11 cellular contexts compared by ENCODE assay signal in genomic region chr3:86785381-86785780, GRCh38.
DNase-seq lines count a peak whose midpoint lies in the region; ATAC-seq and TF ChIP-seq lines count a peak whose summit lies in the region.
"Had no signal": no experiment of that assay in that cellular context is flagged by ENCODE, and none has a peak within 500 bp of the region (broad histone marks: within the 10 kb centered on the region; RNA-seq: fewer than 3 reads in every experiment).

No MANE protein-coding gene starts in this region.

- no peaks in the 10 kb centered on the region for H3K9me3 ChIP-seq in H9 (ENCODE audit: control insufficient read depth, low read depth, low read length)
- no peaks in the 10 kb centered on the region for H3K9me3 ChIP-seq in hepatocyte (ENCODE audit: low read depth)
- H3K9me3 ChIP-seq: right atrium auricular region had no signal

- no peak overlapping the region for H4K5ac ChIP-seq in H9 (ENCODE audit: insufficient read length, low read depth, low read length)

- H3K23me2 ChIP-seq in H9 (ENCODE audit: insufficient read length, low read depth, low read length, poor library complexity, severe bottlenecking) = no peaks in the 10 kb centered on the region

- H3K27ac ChIP-seq in 22Rv1 (no peak overlapping the region), H9 (ENCODE audit: insufficient read length, low read depth, low read length) (no peak overlapping the region), hepatocyte (no peak overlapping the region)
- H3K27ac ChIP-seq: right atrium auricular region had no signal

- H3K36me3 ChIP-seq in hepatocyte (replicated peaks; ENCODE audit: insufficient read depth, low read depth) = no peaks in the 10 kb centered on the region
- H3K36me3 ChIP-seq: right atrium auricular region had no signal

- WGBS in H9 (ENCODE audit: extremely low coverage, insufficient read length, low lambda C conversion rate) = no CpG with 5 or more reads among the region's 1 CpG
- 45% methylated on average over 1 of the region's 1 CpG for WGBS in hepatocyte (ENCODE audit: low lambda C conversion rate, missing lambda C conversion rate)

- H3K79me1 ChIP-seq in H9 (ENCODE audit: insufficient read depth, low read depth, low read length, poor library complexity, severe bottlenecking) = no peaks in the 10 kb centered on the region

- H3K79me2 ChIP-seq in H9 (ENCODE audit: insufficient read depth, low read length) = no peaks in the 10 kb centered on the region
- no peaks in the 10 kb centered on the region for H3K79me2 ChIP-seq in hepatocyte

- H2AFZ ChIP-seq in H9 (ENCODE audit: low read length) (no peak overlapping the region), hepatocyte (no peak overlapping the region)

- no peak overlapping the region for H3K56ac ChIP-seq in H9 (ENCODE audit: insufficient read length, low read depth, low read length)

- no peaks in the 10 kb centered on the region for H3K9me3 Mint-ChIP-seq in H9

- ATAC-seq in HG03432 (IDR thresholded peaks at IDR 0.05; ENCODE audit: unreplicated experiment) (no peak), GM21367 (IDR thresholded peaks at IDR 0.05; ENCODE audit: unreplicated experiment) (no peak)
- ATAC-seq: activated CD8-positive, alpha-beta memory T cell treated with anti-CD3 and anti-CD28 coated beads, Interleukin-2, amount 10 ng/mL, durations not matched to agents 7 days and 5 days had no signal

- H4K20me1 ChIP-seq in H9 (ENCODE audit: control insufficient read depth, insufficient read depth, insufficient read length) = no peaks in the 10 kb centered on the region
- no peaks in the 10 kb centered on the region for H4K20me1 ChIP-seq in hepatocyte (ENCODE audit: insufficient read depth, poor library complexity, severe bottlenecking)

- H3K4me2 ChIP-seq in H9 (ENCODE audit: insufficient read depth, insufficient read length, low read length) = no peak overlapping the region
- H3K4me2 ChIP-seq in hepatocyte = no peak overlapping the region

- no peak overlapping the region for H3K27ac Mint-ChIP-seq in H9
- H3K27ac Mint-ChIP-seq: activated CD8-positive, alpha-beta memory T cell treated with anti-CD3 and anti-CD28 coated beads, Interleukin-2, amount 10 ng/mL, durations not matched to agents 7 days and 5 days had no signal

- no peak overlapping the region for H2BK20ac ChIP-seq in H9 (ENCODE audit: low read depth, low read length, poor library complexity, severe bottlenecking)

- H2BK15ac ChIP-seq in H9 (ENCODE audit: low read depth, low read length) = no peak overlapping the region

- no peak overlapping the region for H3K18ac ChIP-seq in H9 (ENCODE audit: insufficient read length, low read depth, low read length)

- no peak overlapping the region for H3T11ph ChIP-seq in H9 (ENCODE audit: low read length)

- no peaks in the 10 kb centered on the region for H3K4me1 Mint-ChIP-seq in H9
- H3K4me1 Mint-ChIP-seq: activated CD8-positive, alpha-beta memory T cell treated with anti-CD3 and anti-CD28 coated beads, Interleukin-2, amount 10 ng/mL, durations not matched to agents 7 days and 5 days had no signal

- no peaks in the 10 kb centered on the region for H3K27me3 ChIP-seq in H9 (ENCODE audit: insufficient read depth, low read length)
- no peaks in the 10 kb centered on the region for H3K27me3 ChIP-seq in hepatocyte
- H3K27me3 ChIP-seq: right atrium auricular region had no signal

- H3K4me3 ChIP-seq in hepatocyte = no peak overlapping the region
- H3K4me3 ChIP-seq: right atrium auricular region had no signal

- no peak overlapping the region for H4K91ac ChIP-seq in H9 (ENCODE audit: insufficient read length, low read depth, low read length)

- H3K4ac ChIP-seq in H9 (ENCODE audit: low read depth, low read length) = no peak overlapping the region

- DNase-seq in H9 = no peak
- DNase-seq in amniotic epithelial cell (ENCODE audit: low read depth) = peak; percentile 58
- peak; percentile 16 for DNase-seq in hepatocyte (ENCODE audit: low spot score)
- DNase-seq in OCI-M2 (lab: John Stamatoyannopoulos, UW; ENCODE audit: unreplicated experiment) = no peak
- no peak for DNase-seq in NCI-H1436 treated with DMSO at 0.1 percent for 48 hours (lab: John Stamatoyannopoulos, UW)
- DNase-seq: activated CD8-positive, alpha-beta memory T cell treated with anti-CD3 and anti-CD28 coated beads, Interleukin-2, amount 10 ng/mL, durations not matched to agents 7 days and 5 days; NCI-H1694 had no signal

- H3K14ac ChIP-seq in H9 (ENCODE audit: insufficient read depth, low read length) = no peak overlapping the region

- H3K9ac ChIP-seq in H9 (ENCODE audit: extremely low read depth, insufficient read length, low read length) = no peak overlapping the region

- H3K23ac ChIP-seq in H9 (ENCODE audit: insufficient read length, low read depth, low read length) = no peak overlapping the region

- no peak overlapping the region for H2AK5ac ChIP-seq in H9 (ENCODE audit: insufficient read length, low read length)

- H2BK12ac ChIP-seq in H9 (ENCODE audit: insufficient read length, low read depth, low read length) = no peak overlapping the region

- H3K4me1 ChIP-seq in H9 (ENCODE audit: insufficient read depth, low read length) (no peaks in the 10 kb centered on the region), hepatocyte (ENCODE audit: insufficient read depth) (no peaks in the 10 kb centered on the region)
- H3K4me1 ChIP-seq: right atrium auricular region had no signal

- H3K36me3 Mint-ChIP-seq in H9 (ENCODE audit: insufficient read depth in 1 of 3, low read depth in 3 of 3) = no peaks in the 10 kb centered on the region
- H3K36me3 Mint-ChIP-seq: activated CD8-positive, alpha-beta memory T cell treated with anti-CD3 and anti-CD28 coated beads, Interleukin-2, amount 10 ng/mL, durations not matched to agents 7 days and 5 days had no signal

- no peak overlapping the region for H3K4me3 Mint-ChIP-seq in H9
- H3K4me3 Mint-ChIP-seq: activated CD8-positive, alpha-beta memory T cell treated with anti-CD3 and anti-CD28 coated beads, Interleukin-2, amount 10 ng/mL, durations not matched to agents 7 days and 5 days had no signal

- TF ChIP-seq CTCF in 22Rv1 (IDR thresholded peaks at IDR 0.05) = peak; percentile 28
- TF ChIP-seq CTCF in H9 (conservative IDR thresholded peaks at IDR 0.05) = peak; percentile 24; the same call in 1 of the 3 replicates
- TF ChIP-seq CTCF in hepatocyte (IDR thresholded peaks at IDR 0.05; ENCODE audit: poor library complexity) = peak; percentile 50

- no peaks in the 10 kb centered on the region for H3K27me3 Mint-ChIP-seq in H9 (ENCODE audit: low read depth)
- H3K27me3 Mint-ChIP-seq: activated CD8-positive, alpha-beta memory T cell treated with anti-CD3 and anti-CD28 coated beads, Interleukin-2, amount 10 ng/mL, durations not matched to agents 7 days and 5 days had no signal

- H2BK120ac ChIP-seq in H9 (ENCODE audit: low read depth, low read length, poor library complexity, severe bottlenecking) = no peak overlapping the region

- H2BK5ac ChIP-seq in H9 (ENCODE audit: insufficient read length, low read length) = no peak overlapping the region

- no peaks in the 10 kb centered on the region for H3K9me2 ChIP-seq in hepatocyte (replicated peaks; ENCODE audit: insufficient read depth)

- H4K8ac ChIP-seq in H9 (replicated peaks; ENCODE audit: insufficient read length, low read depth, low read length) = no peak overlapping the region

Comparison
In these comparisons a context has a peak if more than half of its experiments do, and no peak if none do; other contexts are left out.
1. DNase-seq: peak in amniotic epithelial cell (single experiment) and hepatocyte (single experiment); none in H9 (single experiment), OCI-M2 (single experiment) and NCI-H1436 treated with DMSO at 0.1 percent for 48 hours (single experiment).
2. Peak in every context shown above with its lines, with median percentiles within 50 percentile points of each other: CTCF ChIP-seq.